ENCODE assay signal across 29 cellular contexts in genomic region chr2:29519996-29520395, GRCh38.
DNase-seq lines count a peak whose midpoint lies in the region; ATAC-seq and TF ChIP-seq lines count a peak whose summit lies in the region.
"Had no signal": no experiment of that assay in that cellular context is flagged by ENCODE, and none has a peak within 500 bp of the region (broad histone marks: within the 10 kb centered on the region; RNA-seq: fewer than 3 reads in every experiment).

No MANE protein-coding gene starts in this region.

- H4K20me1 ChIP-seq in IMR-90 (ENCODE audit: insufficient read depth, low read length): no peaks in the 10 kb centered on the region

- no peaks in the 10 kb centered on the region for H3K36me3 Mint-ChIP-seq in activated naive CD8-positive, alpha-beta T cell treated with anti-CD3 and anti-CD28 coated beads, Interleukin-2, amount 50 U/mL, for 24 hours (ENCODE audit: low read depth)
- H3K36me3 Mint-ChIP-seq in activated CD4-positive, alpha-beta memory T cell treated with anti-CD3 and anti-CD28 coated beads, Interleukin-2, amount 10 ng/mL, durations not matched to agents 7 days and 5 days (ENCODE audit: low read depth): no peaks in the 10 kb centered on the region
- H3K36me3 Mint-ChIP-seq: activated CD8-positive, alpha-beta memory T cell treated with anti-CD3 and anti-CD28 coated beads, Interleukin-2, amount 10 ng/mL, durations not matched to agents 7 days and 5 days; mesothelial cell of epicardium; naive thymus-derived CD4-positive, alpha-beta T cell; stimulated activated memory B cell treated with anti-CD40 and anti-IgM and Interleukin-4, amounts not matched to agents 10 μg/mL and 1 μg/mL and 100 μg/mL, for 72 hours had no signal

- H3K9me3 ChIP-seq in IMR-90 (ENCODE audit: control insufficient read depth, insufficient read depth, low read length): no peaks in the 10 kb centered on the region
- H3K9me3 ChIP-seq: left ventricle myocardium inferior, vagina had no signal

- H3K27me3 Mint-ChIP-seq in activated naive CD8-positive, alpha-beta T cell treated with anti-CD3 and anti-CD28 coated beads, Interleukin-2, amount 50 U/mL, for 24 hours: peaks cover 6% of the 10 kb centered on the region
- peaks cover 4% of the 10 kb centered on the region for H3K27me3 Mint-ChIP-seq in activated CD4-positive, alpha-beta memory T cell treated with anti-CD3 and anti-CD28 coated beads, Interleukin-2, amount 10 ng/mL, durations not matched to agents 7 days and 5 days

- H3K9ac ChIP-seq in IMR-90 (ENCODE audit: low read depth, low read length): no peak overlapping the region
- H3K9ac ChIP-seq: KMS-11 had no signal

- no TSS peak for BruUV-seq in IMR-90 (replicated peaks; lab: Mats Ljungman, UMichigan)

- no peaks in the 10 kb centered on the region for H3K27me3 ChIP-seq in IMR-90 (ENCODE audit: control insufficient read depth, insufficient read depth, low read length)
- H3K27me3 ChIP-seq: hepatocyte, vagina had no signal

- H3K4me2 ChIP-seq in IMR-90 (ENCODE audit: low read depth, low read length): no peak overlapping the region
- H3K4me2 ChIP-seq: hepatocyte, KMS-11 had no signal

- peaks cover under 1% of the 10 kb centered on the region for H3K9me3 Mint-ChIP-seq in activated naive CD8-positive, alpha-beta T cell treated with anti-CD3 and anti-CD28 coated beads, Interleukin-2, amount 50 U/mL, for 24 hours
- no peaks in the 10 kb centered on the region for H3K9me3 Mint-ChIP-seq in activated CD4-positive, alpha-beta memory T cell treated with anti-CD3 and anti-CD28 coated beads, Interleukin-2, amount 10 ng/mL, durations not matched to agents 7 days and 5 days
- H3K9me3 Mint-ChIP-seq: activated CD4-positive, alpha-beta T cell treated with anti-CD3 and anti-CD28 coated beads, Interleukin-2, amount 10 ng/mL, durations not matched to agents 24 days and 14 days; activated naive CD4-positive, alpha-beta T cell treated with anti-CD3 and anti-CD28 coated beads for 36 hours had no signal

- peak overlapping the region; percentile 73 for H3K14ac ChIP-seq in IMR-90 (replicated peaks; ENCODE audit: low read depth, low read length)

- 56% methylated on average over 3 of the region's 5 CpGs; no CpG with 5 or more reads in 1 of the 2 experiments for WGBS in IMR-90 (ENCODE audit: extremely low coverage in 2 of 2, insufficient read length in 1 of 2), 2 experiments

- ATAC-seq in IMR-90 (ENCODE audit: low read depth): no peak
- ATAC-seq in HG03457 (IDR thresholded peaks at IDR 0.05; ENCODE audit: unreplicated experiment): no peak
- ATAC-seq in activated naive CD8-positive, alpha-beta T cell treated with anti-CD3 and anti-CD28 coated beads, Interleukin-2, amount 50 U/mL, for 24 hours: no peak
- ATAC-seq: activated CD8-positive, alpha-beta memory T cell treated with anti-CD3 and anti-CD28 coated beads, Interleukin-2, amount 10 ng/mL, durations not matched to agents 7 days and 5 days; naive thymus-derived CD4-positive, alpha-beta T cell; stimulated activated memory B cell treated with anti-CD40 and anti-IgM and Interleukin-4, amounts not matched to agents 10 μg/mL and 1 μg/mL and 100 μg/mL, for 72 hours had no signal

- no peak overlapping the region for H3K27ac Mint-ChIP-seq in activated naive CD8-positive, alpha-beta T cell treated with anti-CD3 and anti-CD28 coated beads, Interleukin-2, amount 50 U/mL, for 24 hours
- H3K27ac Mint-ChIP-seq in activated CD4-positive, alpha-beta memory T cell treated with anti-CD3 and anti-CD28 coated beads, Interleukin-2, amount 10 ng/mL, durations not matched to agents 7 days and 5 days: no peak overlapping the region
- H3K27ac Mint-ChIP-seq: activated CD4-positive, alpha-beta T cell treated with anti-CD3 and anti-CD28 coated beads, Interleukin-2, amount 10 ng/mL, durations not matched to agents 24 days and 14 days; activated CD8-positive, alpha-beta memory T cell treated with anti-CD3 and anti-CD28 coated beads, Interleukin-2, amount 10 ng/mL, durations not matched to agents 7 days and 5 days; activated naive CD4-positive, alpha-beta T cell treated with anti-CD3 and anti-CD28 coated beads for 36 hours; mesothelial cell of epicardium; naive thymus-derived CD4-positive, alpha-beta T cell; stimulated activated memory B cell treated with anti-CD40 and anti-IgM and Interleukin-4, amounts not matched to agents 10 μg/mL and 1 μg/mL and 100 μg/mL, for 72 hours had no signal

- H2AK5ac ChIP-seq in IMR-90 (ENCODE audit: low read depth, low read length): peak overlapping the region; percentile 91; the same call in 1 of the 2 replicates

- H2AK9ac ChIP-seq in IMR-90 (replicated peaks; ENCODE audit: low read depth, low read length, poor library complexity): no peak overlapping the region

- peak overlapping the region; percentile 92 for H3K18ac ChIP-seq in IMR-90 (ENCODE audit: low read depth, low read length)

- peaks cover 30% of the 10 kb centered on the region for H3K4me1 ChIP-seq in IMR-90 (ENCODE audit: control insufficient read depth, insufficient read depth, low read length)
- H3K4me1 ChIP-seq: left ventricle myocardium inferior, vagina had no signal

- CTCF ChIA-PET in IMR-90 (lab: Yijun Ruan, JAX): no interaction called here
- CTCF ChIA-PET in activated CD4-positive, alpha-beta memory T cell treated with anti-CD3 and anti-CD28 coated beads, Interleukin-2, amount 10 ng/mL, durations not matched to agents 7 days and 5 days (lab: Charles Lee): no interaction called here

- H4K8ac ChIP-seq in IMR-90 (ENCODE audit: low read depth in 2 of 2, low read length in 2 of 2): peak overlapping the region; percentile 66 to 67

- peak overlapping the region; percentile 75; the same call in 2 of the 3 replicates for H2BK15ac ChIP-seq in IMR-90 (ENCODE audit: low read depth, low read length)

- peaks cover 10% of the 10 kb centered on the region; the same call in 1 of the 2 replicates for H3K9me1 ChIP-seq in IMR-90 (ENCODE audit: insufficient read depth, low read length)

- dilution Hi-C loops in IMR-90 (cut with HindIII; ENCODE audit: low sequenced_read_pairs, unreplicated experiment): no loop called here

- H3K36me3 ChIP-seq in IMR-90 (ENCODE audit: control insufficient read depth, insufficient read depth, low read length): no peaks in the 10 kb centered on the region
- H3K36me3 ChIP-seq: left ventricle myocardium inferior, vagina had no signal

- peak overlapping the region; percentile 92 for H2BK5ac ChIP-seq in IMR-90 (ENCODE audit: low read depth, low read length, poor library complexity, severe bottlenecking)

- no peak overlapping the region for H3K4me3 Mint-ChIP-seq in activated naive CD8-positive, alpha-beta T cell treated with anti-CD3 and anti-CD28 coated beads, Interleukin-2, amount 50 U/mL, for 24 hours
- no peak overlapping the region for H3K4me3 Mint-ChIP-seq in activated CD4-positive, alpha-beta memory T cell treated with anti-CD3 and anti-CD28 coated beads, Interleukin-2, amount 10 ng/mL, durations not matched to agents 7 days and 5 days
- H3K4me3 Mint-ChIP-seq: activated CD4-positive, alpha-beta T cell treated with anti-CD3 and anti-CD28 coated beads, Interleukin-2, amount 10 ng/mL, durations not matched to agents 24 days and 14 days; activated CD8-positive, alpha-beta memory T cell treated with anti-CD3 and anti-CD28 coated beads, Interleukin-2, amount 10 ng/mL, durations not matched to agents 7 days and 5 days; activated naive CD4-positive, alpha-beta T cell treated with anti-CD3 and anti-CD28 coated beads for 36 hours; mesothelial cell of epicardium; naive thymus-derived CD4-positive, alpha-beta T cell; stimulated activated memory B cell treated with anti-CD40 and anti-IgM and Interleukin-4, amounts not matched to agents 10 μg/mL and 1 μg/mL and 100 μg/mL, for 72 hours had no signal

- DNase-seq in AG20443 (ENCODE audit: low spot score) (peak; percentile 42), IMR-90 (peak; percentile 73), cardiac fibroblast (ENCODE audit: low read depth in 2 of 2) (peak; percentile 4 to 47), kidney tubule cell (ENCODE audit: low spot score) (peak; percentile 67), amygdala (lab: John Stamatoyannopoulos, UW) (no peak)
- no peak for DNase-seq in activated naive CD8-positive, alpha-beta T cell treated with anti-CD3 and anti-CD28 coated beads, Interleukin-2, amount 50 U/mL, for 24 hours
- DNase-seq in activated CD4-positive, alpha-beta memory T cell treated with anti-CD3 and anti-CD28 coated beads, Interleukin-2, amount 10 ng/mL, durations not matched to agents 7 days and 5 days: no peak
- DNase-seq: ACHN; activated CD4-positive, alpha-beta T cell treated with anti-CD3 and anti-CD28 coated beads, Interleukin-2, amount 10 ng/mL, durations not matched to agents 24 days and 14 days; activated CD8-positive, alpha-beta memory T cell treated with anti-CD3 and anti-CD28 coated beads, Interleukin-2, amount 10 ng/mL, durations not matched to agents 7 days and 5 days; activated naive CD4-positive, alpha-beta T cell treated with anti-CD3 and anti-CD28 coated beads for 36 hours; anterior cingulate cortex; left ventricle myocardium inferior; naive thymus-derived CD4-positive, alpha-beta T cell; NCI-H1092 treated with DMSO at 0.1 percent for 48 hours; NCI-H187 treated with DMSO at 0.1 percent for 48 hours; NCI-H2227 treated with DMSO at 0.1 percent for 48 hours; NCI-H774; occipital lobe; OCI-M1; retina; stimulated activated CD4-positive, alpha-beta T cell treated with anti-CD3 and anti-CD28 coated beads, Interleukin-4, amount 100 ng/mL, for 1 hour had no signal

- peak overlapping the region; percentile 81; the same call in 1 of the 2 replicates for H4K5ac ChIP-seq in IMR-90 (ENCODE audit: low read depth, low read length)

- H2BK20ac ChIP-seq in IMR-90 (ENCODE audit: low read depth, low read length): peak overlapping the region; percentile 94

- POLR2A ChIA-PET in IMR-90 (lab: Charles Lee; ENCODE audit: unreplicated experiment): no interaction called here
- POLR2A ChIA-PET in activated CD4-positive, alpha-beta memory T cell treated with anti-CD3 and anti-CD28 coated beads, Interleukin-2, amount 10 ng/mL, durations not matched to agents 7 days and 5 days (lab: Charles Lee): no interaction called here

- in situ Hi-C loops in IMR-90 (cut with MboI; ENCODE audit: low sequenced_read_pairs): no loop called here

- H3K23ac ChIP-seq in IMR-90 (ENCODE audit: low read depth, low read length): 0 out of 2 replicates have a peak overlapping the region, but pooled peaks have one; percentile 21

- H3K4me1 Mint-ChIP-seq in activated naive CD8-positive, alpha-beta T cell treated with anti-CD3 and anti-CD28 coated beads, Interleukin-2, amount 50 U/mL, for 24 hours: no peaks in the 10 kb centered on the region
- no peaks in the 10 kb centered on the region for H3K4me1 Mint-ChIP-seq in activated CD4-positive, alpha-beta memory T cell treated with anti-CD3 and anti-CD28 coated beads, Interleukin-2, amount 10 ng/mL, durations not matched to agents 7 days and 5 days
- H3K4me1 Mint-ChIP-seq: activated CD4-positive, alpha-beta T cell treated with anti-CD3 and anti-CD28 coated beads, Interleukin-2, amount 10 ng/mL, durations not matched to agents 24 days and 14 days; activated CD8-positive, alpha-beta memory T cell treated with anti-CD3 and anti-CD28 coated beads, Interleukin-2, amount 10 ng/mL, durations not matched to agents 7 days and 5 days; mesothelial cell of epicardium had no signal

- H4K91ac ChIP-seq in IMR-90 (ENCODE audit: insufficient read depth, low read depth, low read length): peak overlapping the region; percentile 60; the same call in 1 of the 2 replicates

- no peak overlapping the region for H3K4me3 ChIP-seq in IMR-90 (ENCODE audit: insufficient read depth, low read depth, low read length)
- H3K4me3 ChIP-seq in cardiac fibroblast (replicated peaks in 1 of 2; ENCODE audit: low read depth in 2 of 2, low read length in 2 of 2): no peak overlapping the region
- H3K4me3 ChIP-seq: hepatocyte, left ventricle myocardium inferior, vagina had no signal

- TF ChIP-seq POLR2A in IMR-90 (IDR thresholded peaks at IDR 0.05; ENCODE audit: low read depth, low read length): no peak

- intact Hi-C loops in IMR-90 (cut with micrococcal nuclease): loop anchor here (5.0 kb wide), 2 partner anchors 58 to 107 kb away; no protein-coding TSS in a partner anchor

- no peak for TF ChIP-seq RAD21 in IMR-90 (IDR thresholded peaks at IDR 0.05; ENCODE audit: low read length)

- H3K4ac ChIP-seq in IMR-90 (ENCODE audit: low read depth, low read length): peak overlapping the region; percentile 85; the same call in 1 of the 2 replicates

- H2BK120ac ChIP-seq in IMR-90 (ENCODE audit: low read depth, low read length): peak overlapping the region; percentile 90

- no peaks in the 10 kb centered on the region for H3K79me1 ChIP-seq in IMR-90 (ENCODE audit: low read depth in 1 of 2, low read length in 2 of 2)

- 0 out of 2 replicates have a peak overlapping the region, but pooled peaks have one; percentile 18 for H3K56ac ChIP-seq in IMR-90 (ENCODE audit: extremely low read depth, insufficient read depth, low read length)

- H3K27ac ChIP-seq in IMR-90 (ENCODE audit: insufficient read depth, low read length): peak overlapping the region; percentile 60; the same call in 1 of the 2 replicates
- H3K27ac ChIP-seq: hepatocyte, KMS-11, left ventricle myocardium inferior, vagina, VCaP had no signal

- H2AFZ ChIP-seq in IMR-90 (replicated peaks; ENCODE audit: low read length, poor library complexity): no peak overlapping the region
- H2AFZ ChIP-seq: hepatocyte had no signal

- TF ChIP-seq CTCF in IMR-90 (conservative IDR thresholded peaks at IDR 0.05; ENCODE audit: low read depth, low read length) (no peak), cardiac fibroblast (IDR thresholded peaks at IDR 0.05; ENCODE audit: low read depth, low read length) (no peak)

Comparison
In these comparisons a context has a peak if more than half of its experiments do, and no peak if none do; other contexts are left out.
1. DNase-seq: peak in AG20443 (single experiment), IMR-90 (single experiment), cardiac fibroblast (2 of 2) and kidney tubule cell (single experiment); none in amygdala (0 of 56), activated naive CD8-positive, alpha-beta T cell treated with anti-CD3 and anti-CD28 coated beads, Interleukin-2, amount 50 U/mL, for 24 hours (single experiment) and activated CD4-positive, alpha-beta memory T cell treated with anti-CD3 and anti-CD28 coated beads, Interleukin-2, amount 10 ng/mL, durations not matched to agents 7 days and 5 days (single experiment).